8 cellular contexts compared by ENCODE assay signal in the genomic region with DNA sequence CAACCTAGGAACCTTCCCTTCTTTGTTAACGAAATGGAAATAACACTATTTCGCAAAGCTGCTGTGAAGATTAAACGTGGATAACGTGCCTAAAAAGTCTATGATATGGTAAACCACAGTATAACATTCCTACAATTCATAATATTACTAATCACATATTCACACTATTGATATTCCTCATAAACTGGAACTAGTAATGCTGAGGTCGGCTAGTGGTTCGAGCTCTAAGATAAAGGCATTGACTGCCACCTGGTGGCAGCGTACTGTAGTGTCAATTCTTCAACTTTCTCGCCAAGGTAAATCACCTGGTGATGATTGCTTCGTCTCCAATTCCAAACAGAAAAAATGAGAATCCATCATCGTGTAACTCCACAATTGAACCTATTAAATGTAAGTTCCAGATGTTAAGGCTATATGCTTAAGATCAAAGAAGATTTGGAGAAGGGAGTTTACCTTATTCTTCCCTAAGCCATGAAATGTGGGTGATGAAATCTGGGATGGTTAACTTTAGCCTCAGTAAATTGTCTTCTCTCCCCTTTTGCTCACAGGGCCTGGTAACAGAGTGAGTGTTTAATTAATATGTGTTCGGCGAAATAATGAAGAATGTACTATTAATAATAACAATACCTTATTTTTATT.
A peak's percentile ranks its signal among the peaks of the same experiment; 100 is the strongest.
DNase-seq lines count a peak whose midpoint lies in the region; ATAC-seq and TF ChIP-seq lines count a peak whose summit lies in the region.

No MANE protein-coding gene starts in this region.

- intact Hi-C loops in uterus (cut with DNase I; ENCODE audit: low total_unique reads) = no loop called here

- no peaks in the 10 kb centered on the region for H3K9me3 ChIP-seq in OCI-LY1 (ENCODE audit: low read length)
- no peaks in the 10 kb centered on the region for H3K9me3 ChIP-seq in uterus

- TF ChIP-seq CTCF in OCI-LY1 (IDR thresholded peaks at IDR 0.05; ENCODE audit: low read length) (peak; percentile 83), coronary artery (IDR thresholded peaks at IDR 0.05) (peak; percentile 30), uterus (IDR thresholded peaks at IDR 0.05) (peak in 2 of 4 experiments; percentile 36 to 39)

- H3K79me2 ChIP-seq in OCI-LY1 (ENCODE audit: insufficient read depth, low read length) = no peaks in the 10 kb centered on the region

- ATAC-seq in GM18498 (IDR thresholded peaks at IDR 0.05; ENCODE audit: unreplicated experiment) = peak; percentile 79
- ATAC-seq in HG03432 (IDR thresholded peaks at IDR 0.05; ENCODE audit: unreplicated experiment) = peak; percentile 67

- no peak overlapping the region for H3K4me2 ChIP-seq in OCI-LY1 (ENCODE audit: low read length)

- no peaks in the 10 kb centered on the region for H3K4me1 ChIP-seq in OCI-LY1 (ENCODE audit: insufficient read depth, low read length, severe bottlenecking)
- H3K4me1 ChIP-seq in uterus = no peaks in the 10 kb centered on the region

- no peaks in the 10 kb centered on the region for H3K9me2 ChIP-seq in OCI-LY1 (ENCODE audit: low read depth, low read length)

- no peaks in the 10 kb centered on the region for H3F3A ChIP-seq in OCI-LY1 (ENCODE audit: insufficient read depth, low read length)

- no peak overlapping the region for H2AFZ ChIP-seq in OCI-LY1 (ENCODE audit: low read length)

- TF ChIP-seq POLR2A in uterus (IDR thresholded peaks at IDR 0.05) = no peak

- H3K9ac ChIP-seq in OCI-LY1 (ENCODE audit: low read length) = no peak overlapping the region

- H3K36me3 ChIP-seq in OCI-LY1 (ENCODE audit: insufficient read depth, low read length) (no peaks in the 10 kb centered on the region), uterus (no peaks in the 10 kb centered on the region)

- peak; percentile 9 for DNase-seq in CMK (ENCODE audit: low read depth)
- DNase-seq in coronary artery (ENCODE audit: low spot score) = no peak
- peak; percentile 66 for DNase-seq in myocyte (ENCODE audit: low read depth)
- DNase-seq in OCI-M2 (lab: John Stamatoyannopoulos, UW; ENCODE audit: unreplicated experiment) = no peak
- no peak for DNase-seq in uterus

- H3K4me3 ChIP-seq in OCI-LY1 (ENCODE audit: low read depth, low read length, poor library complexity, severe bottlenecking) (no peak overlapping the region), coronary artery (no peak overlapping the region), uterus (no peak overlapping the region)

- H4K20me1 ChIP-seq in OCI-LY1 (ENCODE audit: insufficient read depth, low read length) = no peaks in the 10 kb centered on the region

- H3K27ac ChIP-seq in OCI-LY1 (ENCODE audit: low read depth, low read length, poor library complexity, severe bottlenecking) (no peak overlapping the region), coronary artery (no peak overlapping the region), uterus (no peak overlapping the region)

- no peaks in the 10 kb centered on the region for H3K27me3 ChIP-seq in OCI-LY1 (ENCODE audit: insufficient read depth, low read length)
- no peaks in the 10 kb centered on the region for H3K27me3 ChIP-seq in uterus

Comparison
In these comparisons a context has a peak if more than half of its experiments do, and no peak if none do; other contexts are left out.
1. DNase-seq: peak in CMK (single experiment) and myocyte (single experiment); none in coronary artery (single experiment), OCI-M2 (single experiment) and uterus (0 of 2).